12 cellular contexts compared by ENCODE assay signal in genomic region chr19:47486900-47487299, GRCh38. TPM values are rescaled to one million over a fixed set of nuclear protein-coding genes. Genes with fewer than 3 reads are reported as not detected.
A peak's percentile ranks its signal among the peaks of the same experiment; 100 is the strongest.
DNase-seq lines count a peak whose midpoint lies in the region; ATAC-seq and TF ChIP-seq lines count a peak whose summit lies in the region.
"Had no signal": no experiment of that assay in that cellular context is flagged by ENCODE, and none has a peak within 500 bp of the region (broad histone marks: within the 10 kb centered on the region; RNA-seq: fewer than 3 reads in every experiment).

No MANE protein-coding gene starts in this region.

- no peak overlapping the region for H3K9ac ChIP-seq in Loucy (ENCODE audit: low read depth, low read length, poor library complexity, severe bottlenecking)

- H3K4me1 ChIP-seq in Loucy (ENCODE audit: insufficient read depth, low read length, poor library complexity, severe bottlenecking) = peaks cover 28% of the 10 kb centered on the region

- no peak for ATAC-seq in stimulated activated effector memory CD8-positive, alpha-beta T cell treated with anti-CD3 and anti-CD28 coated beads, Interleukin-12 subunit alpha, Interleukin-12 subunit beta, amount 100 ng/mL, for 72 hours
- ATAC-seq: mucosa of descending colon, upper lobe of right lung had no signal

- no peak for TF ChIP-seq CTCF in Loucy (conservative IDR thresholded peaks at IDR 0.05; ENCODE audit: low read length)

- H3K4me3 ChIP-seq in Loucy (ENCODE audit: low read length, poor library complexity, severe bottlenecking) = no peak overlapping the region
- H3K4me3 ChIP-seq: mucosa of descending colon, upper lobe of right lung had no signal

- no peaks in the 10 kb centered on the region for H4K20me1 ChIP-seq in Loucy (ENCODE audit: insufficient read depth, low read length, poor library complexity, severe bottlenecking)

- intact Hi-C loops in head of caudate nucleus (cut with DNase I) = no loop called here

- peak overlapping the region; percentile 6 for H3K4me2 ChIP-seq in Loucy (ENCODE audit: low read depth, low read length, poor library complexity, severe bottlenecking)

- H3K9me3 Mint-ChIP-seq in activated T-cell treated with anti-CD3 and anti-CD28 coated beads, Interleukin-2, amount 50 U/mL, for 24 hours = no peaks in the 10 kb centered on the region
- H3K9me3 Mint-ChIP-seq in activated naive CD8-positive, alpha-beta T cell treated with anti-CD3 and anti-CD28 coated beads for 36 hours = no peaks in the 10 kb centered on the region
- no peaks in the 10 kb centered on the region for H3K9me3 Mint-ChIP-seq in stimulated activated effector memory CD8-positive, alpha-beta T cell treated with anti-CD3 and anti-CD28 coated beads, Interleukin-12 subunit alpha, Interleukin-12 subunit beta, amount 100 ng/mL, for 72 hours

- peaks cover 37% of the 10 kb centered on the region for H3K4me1 Mint-ChIP-seq in activated T-cell treated with anti-CD3 and anti-CD28 coated beads, Interleukin-2, amount 50 U/mL, for 24 hours (ENCODE audit: low read depth)
- H3K4me1 Mint-ChIP-seq in activated naive CD8-positive, alpha-beta T cell treated with anti-CD3 and anti-CD28 coated beads for 36 hours = peaks cover 32% of the 10 kb centered on the region
- H3K4me1 Mint-ChIP-seq in stimulated activated effector memory CD8-positive, alpha-beta T cell treated with anti-CD3 and anti-CD28 coated beads, Interleukin-12 subunit alpha, Interleukin-12 subunit beta, amount 100 ng/mL, for 72 hours = peaks cover 30% of the 10 kb centered on the region

- H3K4me3 Mint-ChIP-seq in activated T-cell treated with anti-CD3 and anti-CD28 coated beads, Interleukin-2, amount 50 U/mL, for 24 hours = no peak overlapping the region
- peak overlapping the region; percentile 58 for H3K4me3 Mint-ChIP-seq in activated naive CD8-positive, alpha-beta T cell treated with anti-CD3 and anti-CD28 coated beads for 36 hours
- no peak overlapping the region for H3K4me3 Mint-ChIP-seq in stimulated activated effector memory CD8-positive, alpha-beta T cell treated with anti-CD3 and anti-CD28 coated beads, Interleukin-12 subunit alpha, Interleukin-12 subunit beta, amount 100 ng/mL, for 72 hours

- H3K36me3 ChIP-seq in Loucy (ENCODE audit: insufficient read depth, low read length) = peaks cover 22% of the 10 kb centered on the region; the same call in 1 of the 2 replicates

- H3K27me3 ChIP-seq in Loucy (ENCODE audit: insufficient read depth, low read length, poor library complexity, severe bottlenecking) = no peaks in the 10 kb centered on the region
- H3K27me3 ChIP-seq: upper lobe of right lung had no signal

- peak overlapping the region; percentile 60 for H3K27ac Mint-ChIP-seq in activated T-cell treated with anti-CD3 and anti-CD28 coated beads, Interleukin-2, amount 50 U/mL, for 24 hours
- peak overlapping the region; percentile 92 for H3K27ac Mint-ChIP-seq in activated naive CD8-positive, alpha-beta T cell treated with anti-CD3 and anti-CD28 coated beads for 36 hours
- H3K27ac Mint-ChIP-seq in stimulated activated effector memory CD8-positive, alpha-beta T cell treated with anti-CD3 and anti-CD28 coated beads, Interleukin-12 subunit alpha, Interleukin-12 subunit beta, amount 100 ng/mL, for 72 hours = peak overlapping the region; percentile 40

- no peak overlapping the region for H2AFZ ChIP-seq in Loucy (ENCODE audit: low read length)

- peaks cover 72% of the 10 kb centered on the region for H3K36me3 Mint-ChIP-seq in activated T-cell treated with anti-CD3 and anti-CD28 coated beads, Interleukin-2, amount 50 U/mL, for 24 hours (ENCODE audit: low read depth)
- peaks cover 22% of the 10 kb centered on the region for H3K36me3 Mint-ChIP-seq in activated naive CD8-positive, alpha-beta T cell treated with anti-CD3 and anti-CD28 coated beads for 36 hours
- peaks cover 37% of the 10 kb centered on the region for H3K36me3 Mint-ChIP-seq in stimulated activated effector memory CD8-positive, alpha-beta T cell treated with anti-CD3 and anti-CD28 coated beads, Interleukin-12 subunit alpha, Interleukin-12 subunit beta, amount 100 ng/mL, for 72 hours

- H3K9me2 ChIP-seq in Loucy (replicated peaks; ENCODE audit: low read depth, low read length) = no peaks in the 10 kb centered on the region

- no peak for DNase-seq in activated T-cell treated with anti-CD3 and anti-CD28 coated beads, Interleukin-2, amount 50 U/mL, for 24 hours
- no peak for DNase-seq in activated T-cell treated with anti-CD3 and anti-CD28 coated beads for 4 hours
- peak; percentile 18 for DNase-seq in activated naive CD8-positive, alpha-beta T cell treated with anti-CD3 and anti-CD28 coated beads for 36 hours
- DNase-seq in stimulated activated effector memory CD8-positive, alpha-beta T cell treated with anti-CD3 and anti-CD28 coated beads, Interleukin-12 subunit alpha, Interleukin-12 subunit beta, amount 100 ng/mL, for 72 hours (ENCODE audit: low spot score in 2 of 2) = no peak
- DNase-seq in SIG-M5 treated with dmso at 0.1 percent for 504 hours (lab: John Stamatoyannopoulos, UW; ENCODE audit: unreplicated experiment) = no peak
- DNase-seq in T-helper 9 cell = no peak
- DNase-seq in head of caudate nucleus = no peak
- DNase-seq: Karpas-422, NCI-H2029, upper lobe of right lung had no signal

- no peaks in the 10 kb centered on the region for H3F3A ChIP-seq in Loucy (ENCODE audit: low read depth)

- H3K27me3 Mint-ChIP-seq in activated T-cell treated with anti-CD3 and anti-CD28 coated beads, Interleukin-2, amount 50 U/mL, for 24 hours = no peaks in the 10 kb centered on the region
- no peaks in the 10 kb centered on the region for H3K27me3 Mint-ChIP-seq in activated naive CD8-positive, alpha-beta T cell treated with anti-CD3 and anti-CD28 coated beads for 36 hours

- peaks cover 9% of the 10 kb centered on the region for H3K79me2 ChIP-seq in Loucy (ENCODE audit: insufficient read depth, low read length)

- H3K9me3 ChIP-seq in Loucy (ENCODE audit: insufficient read depth, low read depth, low read length) = no peaks in the 10 kb centered on the region
- H3K9me3 ChIP-seq: mucosa of descending colon, upper lobe of right lung had no signal

RNA-seq across cellular contexts. Expression of gene KPTN, which starts 2.9 kb away (rescaled TPM):
- 10 to 100 TPM; 12.4 to 13.4 TPM for total RNA-seq in activated naive CD8-positive, alpha-beta T cell treated with anti-CD3 and anti-CD28 coated beads for 36 hours

RNA-seq across cellular contexts. Expression of gene SLC8A2, which starts 15.2 kb away (rescaled TPM):
- under 1 TPM; 0.37 to 0.38 TPM for total RNA-seq in activated naive CD8-positive, alpha-beta T cell treated with anti-CD3 and anti-CD28 coated beads for 36 hours

RNA-seq across cellular contexts. Expression of gene NAPA, which starts 28.0 kb away (rescaled TPM):
- 10 to 100 TPM; 65.6 to 69.2 TPM for total RNA-seq in activated naive CD8-positive, alpha-beta T cell treated with anti-CD3 and anti-CD28 coated beads for 36 hours

Comparison
In these comparisons a context has a peak if more than half of its experiments do, and no peak if none do; other contexts are left out.
1. H3K27ac Mint-ChIP-seq: peak in every context shown above with its lines; median percentile 92 in activated naive CD8-positive, alpha-beta T cell treated with anti-CD3 and anti-CD28 coated beads for 36 hours; 60 in activated T-cell treated with anti-CD3 and anti-CD28 coated beads, Interleukin-2, amount 50 U/mL, for 24 hours; 40 in stimulated activated effector memory CD8-positive, alpha-beta T cell treated with anti-CD3 and anti-CD28 coated beads, Interleukin-12 subunit alpha, Interleukin-12 subunit beta, amount 100 ng/mL, for 72 hours.